ENCODE assay signal across 19 cellular contexts in the genomic region with DNA sequence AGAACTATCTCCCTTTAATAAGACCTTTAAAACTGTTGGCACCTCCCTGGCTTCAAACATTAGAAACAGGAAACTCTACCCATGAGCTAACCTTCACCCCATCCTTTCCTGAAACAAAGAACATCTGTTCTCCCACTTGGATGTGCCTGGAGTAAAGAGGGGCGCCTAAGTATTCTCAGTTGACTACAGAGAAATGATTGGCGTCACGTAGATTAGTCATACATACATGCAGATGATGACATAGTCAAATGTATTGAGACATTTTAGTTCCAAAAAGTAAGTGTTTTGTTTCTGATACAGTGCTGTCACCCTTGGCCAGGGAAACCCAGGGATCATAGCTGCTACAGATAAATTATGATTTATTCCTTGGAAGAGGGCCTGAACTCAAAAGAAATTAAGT.
DNase-seq lines count a peak whose midpoint lies in the region; ATAC-seq, FAIRE-seq and TF ChIP-seq lines count a peak whose summit lies in the region.
"Had no signal": no experiment of that assay in that cellular context is flagged by ENCODE, and none has a peak within 500 bp of the region (broad histone marks: within the 10 kb centered on the region; RNA-seq: fewer than 3 reads in every experiment).

No MANE protein-coding gene starts in this region.

- H3K36me3 Mint-ChIP-seq in activated CD8-positive, alpha-beta T cell treated with anti-CD3 and anti-CD28 coated beads for 36 hours (ENCODE audit: low read depth), result no peaks in the 10 kb centered on the region
- H3K36me3 Mint-ChIP-seq in activated CD8-positive, alpha-beta T cell treated with anti-CD3 and anti-CD28 coated beads, Interleukin-2, amount 10 ng/mL, durations not matched to agents 7 days and 5 days (ENCODE audit: low read depth), result no peaks in the 10 kb centered on the region
- H3K36me3 Mint-ChIP-seq in stimulated activated memory B cell treated with anti-CD40 and anti-IgM and Interleukin-4, amounts not matched to agents 10 μg/mL and 1 μg/mL and 100 μg/mL, for 72 hours, result peaks cover 27% of the 10 kb centered on the region

- TF ChIP-seq EP300 in K562 (IDR thresholded peaks at IDR 0.05; ENCODE audit: low read length), result no peak

- no peak overlapping the region for H3K27ac ChIP-seq in K562 (ENCODE audit: extremely low read depth, low read depth, low read length)
- H3K27ac ChIP-seq in hepatocyte, result no peak overlapping the region

- 20% methylated on average over 3 of the region's 3 CpGs for WGBS in K562 (ENCODE audit: insufficient coverage, low coverage, missing lambda C conversion rate)
- 92% methylated on average over 3 of the region's 3 CpGs for WGBS in hepatocyte (ENCODE audit: low lambda C conversion rate, missing lambda C conversion rate)

- H3K27ac Mint-ChIP-seq in activated CD8-positive, alpha-beta T cell treated with anti-CD3 and anti-CD28 coated beads for 36 hours, result no peak overlapping the region
- no peak overlapping the region for H3K27ac Mint-ChIP-seq in activated CD8-positive, alpha-beta T cell treated with anti-CD3 and anti-CD28 coated beads, Interleukin-2, amount 10 ng/mL, durations not matched to agents 7 days and 5 days
- H3K27ac Mint-ChIP-seq in stimulated activated memory B cell treated with anti-CD40 and anti-IgM and Interleukin-4, amounts not matched to agents 10 μg/mL and 1 μg/mL and 100 μg/mL, for 72 hours, result peak overlapping the region; percentile 99
- H3K27ac Mint-ChIP-seq: activated CD4-positive, alpha-beta T cell treated with anti-CD3 and anti-CD28 coated beads, Interleukin-2, amount 10 ng/mL, durations not matched to agents 24 days and 14 days had no signal

- no peaks in the 10 kb centered on the region for H3K36me3 ChIP-seq in K562 (ENCODE audit: control insufficient read depth, insufficient read depth, low read length)
- no peaks in the 10 kb centered on the region for H3K36me3 ChIP-seq in hepatocyte (replicated peaks; ENCODE audit: insufficient read depth, low read depth)

- in situ Hi-C loops in K562 (cut with MboI), result no loop called here

- no peaks in the 10 kb centered on the region for H3K27me3 ChIP-seq in K562 (ENCODE audit: control insufficient read depth in 2 of 2, insufficient read depth in 2 of 2, low read length in 2 of 2)
- H3K27me3 ChIP-seq in hepatocyte, result no peaks in the 10 kb centered on the region

- ATAC-seq in activated CD8-positive, alpha-beta T cell treated with anti-CD3 and anti-CD28 coated beads for 36 hours, result peak; percentile 42
- ATAC-seq in activated CD8-positive, alpha-beta T cell treated with anti-CD3 and anti-CD28 coated beads, Interleukin-2, amount 10 ng/mL, durations not matched to agents 7 days and 5 days, result no peak
- no peak; the same call in 2 of the 3 replicates for ATAC-seq in K562
- ATAC-seq in stimulated activated memory B cell treated with anti-CD40 and anti-IgM and Interleukin-4, amounts not matched to agents 10 μg/mL and 1 μg/mL and 100 μg/mL, for 72 hours, result no peak
- ATAC-seq in HG03175 (IDR thresholded peaks at IDR 0.05; ENCODE audit: unreplicated experiment), result no peak
- ATAC-seq: GM12878 had no signal

- no peak for TF ChIP-seq RAD21 in K562 (CRISPR knock-in tag; conservative IDR thresholded peaks at IDR 0.05 in 1 of 2, IDR thresholded peaks at IDR 0.05 in 1 of 2)

- BruUV-seq in K562 (replicated peaks; lab: Mats Ljungman, UMichigan), result no TSS peak

- no peak overlapping the region for H2AFZ ChIP-seq in K562 (ENCODE audit: low read depth, low read length)
- H2AFZ ChIP-seq in hepatocyte, result no peak overlapping the region

- H3K27me3 Mint-ChIP-seq in activated CD8-positive, alpha-beta T cell treated with anti-CD3 and anti-CD28 coated beads for 36 hours, result no peaks in the 10 kb centered on the region
- no peaks in the 10 kb centered on the region for H3K27me3 Mint-ChIP-seq in activated CD8-positive, alpha-beta T cell treated with anti-CD3 and anti-CD28 coated beads, Interleukin-2, amount 10 ng/mL, durations not matched to agents 7 days and 5 days (ENCODE audit: low read depth)
- no peaks in the 10 kb centered on the region for H3K27me3 Mint-ChIP-seq in stimulated activated memory B cell treated with anti-CD40 and anti-IgM and Interleukin-4, amounts not matched to agents 10 μg/mL and 1 μg/mL and 100 μg/mL, for 72 hours
- H3K27me3 Mint-ChIP-seq: activated CD4-positive, alpha-beta T cell treated with anti-CD3 and anti-CD28 coated beads, Interleukin-2, amount 10 ng/mL, durations not matched to agents 24 days and 14 days had no signal

- no peaks in the 10 kb centered on the region for H3K79me2 ChIP-seq in K562 (ENCODE audit: control insufficient read depth, insufficient read depth, low read length)
- H3K79me2 ChIP-seq in hepatocyte, result no peaks in the 10 kb centered on the region

- no peaks in the 10 kb centered on the region for H3K9me2 ChIP-seq in hepatocyte (replicated peaks; ENCODE audit: insufficient read depth)

- H3K4me3 Mint-ChIP-seq in activated CD8-positive, alpha-beta T cell treated with anti-CD3 and anti-CD28 coated beads for 36 hours, result no peak overlapping the region
- H3K4me3 Mint-ChIP-seq in activated CD8-positive, alpha-beta T cell treated with anti-CD3 and anti-CD28 coated beads, Interleukin-2, amount 10 ng/mL, durations not matched to agents 7 days and 5 days, result no peak overlapping the region
- H3K4me3 Mint-ChIP-seq in stimulated activated memory B cell treated with anti-CD40 and anti-IgM and Interleukin-4, amounts not matched to agents 10 μg/mL and 1 μg/mL and 100 μg/mL, for 72 hours, result no peak overlapping the region
- H3K4me3 Mint-ChIP-seq: activated CD4-positive, alpha-beta T cell treated with anti-CD3 and anti-CD28 coated beads, Interleukin-2, amount 10 ng/mL, durations not matched to agents 24 days and 14 days had no signal

- H3K4me1 Mint-ChIP-seq in activated CD8-positive, alpha-beta T cell treated with anti-CD3 and anti-CD28 coated beads for 36 hours (ENCODE audit: low read depth), result peaks cover 35% of the 10 kb centered on the region
- H3K4me1 Mint-ChIP-seq in activated CD8-positive, alpha-beta T cell treated with anti-CD3 and anti-CD28 coated beads, Interleukin-2, amount 10 ng/mL, durations not matched to agents 7 days and 5 days (ENCODE audit: low read depth), result peaks cover 17% of the 10 kb centered on the region
- peaks cover 95% of the 10 kb centered on the region for H3K4me1 Mint-ChIP-seq in stimulated activated memory B cell treated with anti-CD40 and anti-IgM and Interleukin-4, amounts not matched to agents 10 μg/mL and 1 μg/mL and 100 μg/mL, for 72 hours

- H3K9me3 ChIP-seq in K562 (replicated peaks; ENCODE audit: control insufficient read depth, insufficient read depth, low read depth, low read length) (no peaks in the 10 kb centered on the region), hepatocyte (ENCODE audit: low read depth) (no peaks in the 10 kb centered on the region)

- CTCF ChIA-PET in activated CD8-positive, alpha-beta T cell treated with anti-CD3 and anti-CD28 coated beads for 36 hours (lab: Charles Lee), result interaction anchor here (1.0 to 1.6 kb wide), 3 partner anchors 19 to 129 kb away, joined by 3 read pairs; no protein-coding TSS in a partner anchor
- CTCF ChIA-PET in activated CD8-positive, alpha-beta T cell treated with anti-CD3 and anti-CD28 coated beads, Interleukin-2, amount 10 ng/mL, durations not matched to agents 7 days and 5 days (lab: Charles Lee), result interaction anchor here (0.8 to 1.7 kb wide), 2 partner anchors 17 to 197 kb away, joined by 3 to 5 read pairs; no protein-coding TSS in a partner anchor
- CTCF ChIA-PET in K562 (lab: Yijun Ruan, JAX; ENCODE audit: low intra/inter-chr PET ratio), result no interaction called here

- intact Hi-C loops in activated CD8-positive, alpha-beta T cell treated with anti-CD3 and anti-CD28 coated beads for 36 hours (cut with micrococcal nuclease), result no loop called here
- intact Hi-C loops in K562 (cut with micrococcal nuclease), result no loop called here

- POLR2A ChIA-PET in activated CD8-positive, alpha-beta T cell treated with anti-CD3 and anti-CD28 coated beads for 36 hours (lab: Charles Lee), result interaction anchor here (1.2 kb wide), 1 partner anchor 9 kb away, joined by 3 read pairs; no protein-coding TSS in a partner anchor
- POLR2A ChIA-PET in activated CD8-positive, alpha-beta T cell treated with anti-CD3 and anti-CD28 coated beads, Interleukin-2, amount 10 ng/mL, durations not matched to agents 7 days and 5 days (lab: Charles Lee), result no interaction called here
- POLR2A ChIA-PET in K562 (lab: Yijun Ruan, JAX), result no interaction called here

- no peaks in the 10 kb centered on the region for H3K9me1 ChIP-seq in K562 (ENCODE audit: control insufficient read depth, insufficient read depth, low read length)

- TF ChIP-seq POLR2A in NB4 (IDR thresholded peaks at IDR 0.05; ENCODE audit: extremely low read depth, insufficient read length), result no peak
- TF ChIP-seq POLR2A in K562 (conservative IDR thresholded peaks at IDR 0.05), result no peak

- H3K4me1 ChIP-seq in K562 (replicated peaks in 1 of 2; ENCODE audit: control insufficient read depth in 2 of 2, insufficient read depth in 2 of 2, low read length in 2 of 2) (no peaks in the 10 kb centered on the region), hepatocyte (ENCODE audit: insufficient read depth) (no peaks in the 10 kb centered on the region)

- H3K9ac ChIP-seq in K562 (ENCODE audit: insufficient read depth in 1 of 2, low read depth in 2 of 2, low read length in 2 of 2), result no peak overlapping the region

- H4K20me1 ChIP-seq in K562 (replicated peaks; ENCODE audit: control insufficient read depth, insufficient read depth, low read length), result no peaks in the 10 kb centered on the region
- H4K20me1 ChIP-seq in hepatocyte (ENCODE audit: insufficient read depth, poor library complexity, severe bottlenecking), result no peaks in the 10 kb centered on the region

- H3K4me2 ChIP-seq in K562 (ENCODE audit: insufficient read depth, low read length), result no peak overlapping the region
- H3K4me2 ChIP-seq in hepatocyte, result no peak overlapping the region

- no peak for TF ChIP-seq CTCF in activated CD8-positive, alpha-beta T cell treated with anti-CD3 and anti-CD28 coated beads for 36 hours (IDR thresholded peaks at IDR 0.05)
- TF ChIP-seq CTCF in NB4 (IDR thresholded peaks at IDR 0.05; ENCODE audit: low read depth, low read length) (no peak), K562 (IDR thresholded peaks at IDR 0.05 in 2 of 3, conservative IDR thresholded peaks at IDR 0.05 in 1 of 3; ENCODE audit: insufficient read depth in 2 of 3, low read depth in 1 of 3, low read length in 3 of 3) (no peak), hepatocyte (IDR thresholded peaks at IDR 0.05; ENCODE audit: poor library complexity) (no peak)

- FAIRE-seq in K562 (lab: Jason Lieb, UNC), result no peak
- FAIRE-seq: GM12878, H1 had no signal

- no peak for DNase-seq in activated CD8-positive, alpha-beta T cell treated with anti-CD3 and anti-CD28 coated beads for 36 hours
- no peak for DNase-seq in activated CD8-positive, alpha-beta T cell treated with anti-CD3 and anti-CD28 coated beads, Interleukin-2, amount 10 ng/mL, durations not matched to agents 7 days and 5 days
- DNase-seq in NB4 (ENCODE audit: low read depth), result peak; percentile 25
- no peak for DNase-seq in K562 (ENCODE audit: extremely low read depth in 1 of 4, low spot score in 3 of 4)
- DNase-seq in hepatocyte (ENCODE audit: low spot score), result no peak
- DNase-seq in RPMI8226, result no peak
- DNase-seq: activated CD4-positive, alpha-beta T cell treated with anti-CD3 and anti-CD28 coated beads, Interleukin-2, amount 10 ng/mL, durations not matched to agents 24 days and 14 days; activated T-cell treated with anti-CD3 and anti-CD28 coated beads, Interleukin-2, amount 50 U/mL, for 1 hour; central memory CD4-positive, alpha-beta T cell; COR-L47; NCI-H1417; NCI-H345; NK-92 treated with Interleukin-12 subunit alpha and Interleukin-12 subunit beta, amount 100 ng/mL, for 24 hours; SHP77 treated with DMSO at 0.1 percent for 48 hours; T-helper 9 cell had no signal

- H3K9me3 Mint-ChIP-seq in activated CD8-positive, alpha-beta T cell treated with anti-CD3 and anti-CD28 coated beads for 36 hours, result no peaks in the 10 kb centered on the region
- H3K9me3 Mint-ChIP-seq in activated CD8-positive, alpha-beta T cell treated with anti-CD3 and anti-CD28 coated beads, Interleukin-2, amount 10 ng/mL, durations not matched to agents 7 days and 5 days (ENCODE audit: insufficient read depth), result peaks cover 4% of the 10 kb centered on the region
- peaks cover 11% of the 10 kb centered on the region for H3K9me3 Mint-ChIP-seq in stimulated activated memory B cell treated with anti-CD40 and anti-IgM and Interleukin-4, amounts not matched to agents 10 μg/mL and 1 μg/mL and 100 μg/mL, for 72 hours

- H3K4me3 ChIP-seq in NB4 (ENCODE audit: low read depth, low read length) (no peak overlapping the region), K562 (no peak overlapping the region), hepatocyte (no peak overlapping the region)
- H3K4me3 ChIP-seq: GM12878 had no signal
